10 cellular contexts compared by ENCODE assay signal in genomic region chr1:145079737-145080136, GRCh38. TPM values are rescaled to one million over a fixed set of nuclear protein-coding genes. Genes with fewer than 3 reads are reported as not detected.
DNase-seq lines count a peak whose midpoint lies in the region; ATAC-seq, FAIRE-seq and TF ChIP-seq lines count a peak whose summit lies in the region.
"Not testable (repeated sequence)": the region's sequence is repeated elsewhere in the genome, so short reads cannot be mapped to it uniquely, and the experiment has no call there.
"Had no signal": no experiment of that assay in that cellular context is flagged by ENCODE, and none has a peak within 500 bp of the region (broad histone marks: within the 10 kb centered on the region; RNA-seq: fewer than 3 reads in every experiment).

No MANE protein-coding gene starts in this region.

- not testable (repeated sequence) for TF ChIP-seq CTCF in KMS-11 (conservative IDR thresholded peaks at IDR 0.05; ENCODE audit: low read depth, low read length); NB4 (IDR thresholded peaks at IDR 0.05; ENCODE audit: low read depth, low read length); K562 (IDR thresholded peaks at IDR 0.05 in 2 of 3, conservative IDR thresholded peaks at IDR 0.05 in 1 of 3; ENCODE audit: insufficient read depth in 2 of 3, low read depth in 1 of 3, low read length in 3 of 3); lower lobe of right lung (IDR thresholded peaks at IDR 0.05); upper lobe of right lung (IDR thresholded peaks at IDR 0.05)

- ATAC-seq in K562 = peak; percentile 61; the same call in 2 of the 3 replicates
- ATAC-seq in left cardiac atrium = peak in 1 of 2 donors; percentile 25
- peak; percentile 44 to 73 for ATAC-seq in lower lobe of right lung
- ATAC-seq in naive thymus-derived CD4-positive, alpha-beta T cell = peak; percentile 41
- peak; percentile 80 for ATAC-seq in upper lobe of right lung

- H3K79me2 ChIP-seq in KMS-11 (ENCODE audit: insufficient read depth, low read depth) = peaks cover 21% of the 10 kb centered on the region; the same call in 1 of the 2 replicates
- not testable (repeated sequence) for H3K79me2 ChIP-seq in K562 (ENCODE audit: control insufficient read depth, insufficient read depth, low read length)

- in situ Hi-C loops in K562 (cut with MboI) = not testable (repeated sequence)

- not testable (repeated sequence) for TF ChIP-seq EP300 in K562 (IDR thresholded peaks at IDR 0.05; ENCODE audit: low read length)

- not testable (repeated sequence) for H3K9me1 ChIP-seq in K562 (ENCODE audit: control insufficient read depth, insufficient read depth, low read length)

- POLR2A ChIA-PET in K562 (lab: Yijun Ruan, JAX); naive thymus-derived CD4-positive, alpha-beta T cell (lab: Charles Lee): not testable (repeated sequence)

- H4K20me1 ChIP-seq in KMS-11 (ENCODE audit: insufficient read depth); K562 (replicated peaks; ENCODE audit: control insufficient read depth, insufficient read depth, low read length): not testable (repeated sequence)

- peak overlapping the region; percentile 28; the same call in 1 of the 2 replicates for H3K27ac ChIP-seq in KMS-11
- H3K27ac ChIP-seq in K562 (ENCODE audit: extremely low read depth, low read depth, low read length); lower lobe of right lung; naive thymus-derived CD4-positive, alpha-beta T cell (ENCODE audit: low read depth, low read length); upper lobe of right lung: not testable (repeated sequence)

- H3K4me3 Mint-ChIP-seq in naive thymus-derived CD4-positive, alpha-beta T cell = not testable (repeated sequence)

- TF ChIP-seq POLR2A in NB4 (IDR thresholded peaks at IDR 0.05; ENCODE audit: extremely low read depth, insufficient read length); K562 (conservative IDR thresholded peaks at IDR 0.05): not testable (repeated sequence)

- CTCF ChIA-PET in K562 (lab: Yijun Ruan, JAX; ENCODE audit: low intra/inter-chr PET ratio); naive thymus-derived CD4-positive, alpha-beta T cell (lab: Charles Lee): not testable (repeated sequence)

- BruUV-seq in K562 (replicated peaks; lab: Mats Ljungman, UMichigan) = not testable (repeated sequence)

- TF ChIP-seq RAD21 in K562 (CRISPR knock-in tag; conservative IDR thresholded peaks at IDR 0.05 in 1 of 2, IDR thresholded peaks at IDR 0.05 in 1 of 2) = not testable (repeated sequence)

- H3K9ac ChIP-seq in KMS-11; K562 (ENCODE audit: insufficient read depth in 1 of 2, low read depth in 2 of 2, low read length in 2 of 2): not testable (repeated sequence)

- not testable (repeated sequence) for H3K36me3 ChIP-seq in KMS-11 (ENCODE audit: insufficient read depth); K562 (ENCODE audit: control insufficient read depth, insufficient read depth, low read length); lower lobe of right lung; naive thymus-derived CD4-positive, alpha-beta T cell (ENCODE audit: control insufficient read depth in 2 of 3, insufficient read depth in 3 of 3, low read length in 3 of 3); upper lobe of right lung

- H2AFZ ChIP-seq in KMS-11 (ENCODE audit: low read depth); K562 (ENCODE audit: low read depth, low read length): not testable (repeated sequence)

- FAIRE-seq in K562 (lab: Jason Lieb, UNC) = not testable (repeated sequence)

- H3K36me3 Mint-ChIP-seq in naive thymus-derived CD4-positive, alpha-beta T cell = not testable (repeated sequence)

- not testable (repeated sequence) for H3K9me3 Mint-ChIP-seq in naive thymus-derived CD4-positive, alpha-beta T cell

- not testable (repeated sequence) for H3K9me3 ChIP-seq in K562 (replicated peaks; ENCODE audit: control insufficient read depth, insufficient read depth, low read depth, low read length); lower lobe of right lung; naive thymus-derived CD4-positive, alpha-beta T cell (ENCODE audit: control insufficient read depth in 2 of 3, low read length in 3 of 3); upper lobe of right lung

- H3K4me3 ChIP-seq in KMS-11 (IDR thresholded peaks at IDR 0.05; ENCODE audit: insufficient read depth, low read depth, low read length); NB4 (ENCODE audit: low read depth, low read length); K562; lower lobe of right lung; naive thymus-derived CD4-positive, alpha-beta T cell (ENCODE audit: low read length); upper lobe of right lung: not testable (repeated sequence)

- not testable (repeated sequence) for H3K27ac Mint-ChIP-seq in naive thymus-derived CD4-positive, alpha-beta T cell

- intact Hi-C loops in K562 (cut with micrococcal nuclease); left cardiac atrium (cut with DNase I); lower lobe of right lung (cut with DNase I); naive thymus-derived CD4-positive, alpha-beta T cell (cut with micrococcal nuclease); upper lobe of right lung (cut with DNase I): not testable (repeated sequence)

- peak overlapping the region; percentile 59 for H3K4me2 ChIP-seq in KMS-11
- not testable (repeated sequence) for H3K4me2 ChIP-seq in K562 (ENCODE audit: insufficient read depth, low read length)

- not testable (repeated sequence) for H3K4me1 Mint-ChIP-seq in naive thymus-derived CD4-positive, alpha-beta T cell

- H3K27me3 ChIP-seq in KMS-11 (ENCODE audit: insufficient read depth, low read depth); K562 (ENCODE audit: control insufficient read depth in 2 of 2, insufficient read depth in 2 of 2, low read length in 2 of 2); lower lobe of right lung (ENCODE audit: low read depth); naive thymus-derived CD4-positive, alpha-beta T cell (ENCODE audit: control insufficient read depth in 2 of 2, insufficient read depth in 2 of 2, low read length in 2 of 2); upper lobe of right lung: not testable (repeated sequence)

- not testable (repeated sequence) for H3K4me1 ChIP-seq in KMS-11 (ENCODE audit: low read depth, poor library complexity, severe bottlenecking); K562 (replicated peaks in 1 of 2; ENCODE audit: control insufficient read depth in 2 of 2, insufficient read depth in 2 of 2, low read length in 2 of 2); lower lobe of right lung; naive thymus-derived CD4-positive, alpha-beta T cell (ENCODE audit: control insufficient read depth in 2 of 2, insufficient read depth in 2 of 2, low read length in 2 of 2); upper lobe of right lung

- DNase-seq in CMK (ENCODE audit: low read depth) (peak; percentile 17), NB4 (ENCODE audit: low read depth) (peak; percentile 69), K562 (ENCODE audit: extremely low read depth in 1 of 4, low spot score in 3 of 4) (peak in 1 of 4 experiments; percentile 6), left cardiac atrium (peak; percentile 3)
- DNase-seq in lower lobe of right lung; naive thymus-derived CD4-positive, alpha-beta T cell; upper lobe of right lung: not testable (repeated sequence)

- WGBS in K562 (ENCODE audit: insufficient coverage, low coverage, missing lambda C conversion rate) = 4% methylated on average over 2 of the region's 2 CpGs

- not testable (repeated sequence) for H3K27me3 Mint-ChIP-seq in naive thymus-derived CD4-positive, alpha-beta T cell

RNA-seq across cellular contexts. Expression of gene SRGAP2B, which starts 15.4 kb away (rescaled TPM):
- total RNA-seq in K562 (2011; cell fraction: chromatin; rRNA removed; ENCODE audit: low replicate concordance) = 14.0 and 15.7 TPM in 2 replicates
- 10.8 and 12.5 TPM in 2 replicates for total RNA-seq in K562 (2011; cell fraction: nucleolus; rRNA removed)
- total RNA-seq in K562 (2011; cell fraction: nucleoplasm; rRNA removed) = 8.0 and 12.3 TPM in 2 replicates
- total RNA-seq in K562 (2014; rRNA removed) = 4.0 and 5.2 TPM in 2 replicates
- total RNA-seq in K562 (2014; rRNA removed; fragmentation: Illumina TruSeq; extraction: Trizol) = 3.6 and 4.6 TPM in 2 replicates
- total RNA-seq in K562 (2015; rRNA removed; fragmentation: Illumina TruSeq; extraction: Trizol) = 3.2 and 3.9 TPM in 2 replicates
- 16.3 and 17.6 TPM in 2 replicates for total RNA-seq in K562 (2021)
- polyA plus RNA-seq in K562 (2011; rRNA removed) = 4.0 and 6.8 TPM in 2 replicates
- polyA plus RNA-seq in K562 (2011; cell fraction: cytosol; rRNA removed) = 2.8 and 4.3 TPM in 2 replicates
- polyA plus RNA-seq in K562 (2011; cell fraction: nucleus; rRNA removed) = 4.6 and 10.0 TPM in 2 replicates
- 4.6 and 6.1 TPM in 2 replicates for polyA plus RNA-seq in K562 (2012)
- polyA plus RNA-seq in K562 (2014; fragmentation: Illumina TruSeq; extraction: Trizol) = 3.2 and 4.6 TPM in 2 replicates
- 1 to 10 TPM; 4.3 to 5.4 TPM for polyA plus RNA-seq in K562 (2014; fragmentation: Nextera tagmentation; extraction: Ambion mirVana)
- 2.5 and 2.8 TPM in 2 replicates for polyA plus RNA-seq in K562 (2014; rRNA removed)
- polyA minus RNA-seq in K562 (2011; rRNA and poly(A)+ RNA removed) = 9.4 and 10.9 TPM in 2 replicates
- polyA minus RNA-seq in K562 (2011; cell fraction: cytosol; rRNA and poly(A)+ RNA removed) = 5.2 and 13.7 TPM in 2 replicates
- polyA minus RNA-seq in K562 (2011; cell fraction: nucleus; rRNA and poly(A)+ RNA removed) = 10.2 and 14.6 TPM in 2 replicates
- 10 to 100 TPM; 17.7 to 20.6 TPM for total RNA-seq in left cardiac atrium
- total RNA-seq in lower lobe of right lung = 37.4 TPM
- total RNA-seq in naive thymus-derived CD4-positive, alpha-beta T cell = 10 to 100 TPM in 4 of 5 experiments, 1 to 10 TPM in 1; 9.3 to 37.3 (median 23.7) TPM
- 1 to 10 TPM in 1 of 2 donors, under 1 TPM in 1; 0.85 to 2.3 TPM for polyA plus RNA-seq in naive thymus-derived CD4-positive, alpha-beta T cell
- total RNA-seq in upper lobe of right lung = 35.1 TPM

RNA-seq across cellular contexts. Expression of gene FAM72D, which starts 16.0 kb away (rescaled TPM):
- total RNA-seq in K562 (2011; cell fraction: chromatin; rRNA removed; ENCODE audit: low replicate concordance) = 5.0 and 10.1 TPM in 2 replicates
- total RNA-seq in K562 (2011; cell fraction: nucleolus; rRNA removed) = 6.2 and 7.7 TPM in 2 replicates
- total RNA-seq in K562 (2011; cell fraction: nucleoplasm; rRNA removed) = 8.4 and 14.0 TPM in 2 replicates
- total RNA-seq in K562 (2014; rRNA removed) (15.1 and 16.8 TPM in 2 replicates), K562 (2014; rRNA removed; fragmentation: Illumina TruSeq; extraction: Trizol) (20.1 and 20.8 TPM in 2 replicates), K562 (2015; rRNA removed; fragmentation: Illumina TruSeq; extraction: Trizol) (16.1 and 21.3 TPM in 2 replicates), K562 (2021) (14.9 and 15.8 TPM in 2 replicates), left cardiac atrium (under 1 TPM; 0.09 to 0.13 TPM), lower lobe of right lung (0.77 TPM), upper lobe of right lung (0.43 TPM)
- polyA plus RNA-seq in K562 (2011; rRNA removed) (26.3 and 33.7 TPM in 2 replicates), K562 (2014; fragmentation: Illumina TruSeq; extraction: Trizol) (29.3 and 36.5 TPM in 2 replicates), K562 (2014; fragmentation: Nextera tagmentation; extraction: Ambion mirVana) (1 to 10 TPM; 5.5 to 7.3 TPM), K562 (2014; rRNA removed) (21.4 and 24.1 TPM in 2 replicates)
- polyA plus RNA-seq in K562 (2011; cell fraction: cytosol; rRNA removed) = 6.0 and 13.7 TPM in 2 replicates
- polyA plus RNA-seq in K562 (2011; cell fraction: nucleus; rRNA removed) = 7.6 and 11.5 TPM in 2 replicates
- polyA plus RNA-seq in K562 (2012) = 15.6 and 17.9 TPM in 2 replicates
- polyA minus RNA-seq in K562 (2011; rRNA and poly(A)+ RNA removed) = 16.9 and 18.7 TPM in 2 replicates
- 5.9 and 8.4 TPM in 2 replicates for polyA minus RNA-seq in K562 (2011; cell fraction: cytosol; rRNA and poly(A)+ RNA removed)
- 3.8 and 7.3 TPM in 2 replicates for polyA minus RNA-seq in K562 (2011; cell fraction: nucleus; rRNA and poly(A)+ RNA removed)
- 1 to 10 TPM in 1 of 5 experiments, not detected in 4; 4.9 TPM for total RNA-seq in naive thymus-derived CD4-positive, alpha-beta T cell
- polyA plus RNA-seq in naive thymus-derived CD4-positive, alpha-beta T cell = not detected
- total RNA-seq: CD8-positive, alpha-beta T cell had no signal
- polyA plus RNA-seq: IgD-negative memory B cell had no signal
